Comparison of ENCODE assay signal across 10 cellular contexts in genomic region chrX:70479197-70479969, GRCh38. TPM values are rescaled to one million over a fixed set of nuclear protein-coding genes. Genes with fewer than 3 reads are reported as not detected.
DNase-seq lines count a peak whose midpoint lies in the region; ATAC-seq and TF ChIP-seq lines count a peak whose summit lies in the region.
"Had no signal": no experiment of that assay in that cellular context is flagged by ENCODE, and none has a peak within 500 bp of the region (broad histone marks: within the 10 kb centered on the region; RNA-seq: fewer than 3 reads in every experiment).

No MANE protein-coding gene starts in this region.

- H3K4ac ChIP-seq in IMR-90 (ENCODE audit: low read depth, low read length), result peak overlapping the region; percentile 92

- POLR2A ChIA-PET in IMR-90 (lab: Charles Lee; ENCODE audit: unreplicated experiment) (no interaction called here), GM10248 (lab: Yijun Ruan, JAX) (no interaction called here)

- H3K9me3 ChIP-seq in IMR-90 (ENCODE audit: control insufficient read depth, insufficient read depth, low read length), result no peaks in the 10 kb centered on the region

- in situ Hi-C loops in IMR-90 (cut with MboI; ENCODE audit: low sequenced_read_pairs), result no loop called here

- CTCF ChIA-PET in IMR-90 (lab: Yijun Ruan, JAX), result no interaction called here
- CTCF ChIA-PET in GM10248 (lab: Yijun Ruan, JAX), result interaction anchor here (1.6 kb wide), 1 partner anchor 8 kb away, joined by 4 read pairs; no protein-coding TSS in a partner anchor

- peak; percentile 70 for ATAC-seq in IMR-90 (ENCODE audit: low read depth)
- no peak for ATAC-seq in HG03439 (IDR thresholded peaks at IDR 0.05; ENCODE audit: unreplicated experiment)
- no peak for ATAC-seq in HG02884 (IDR thresholded peaks at IDR 0.05; ENCODE audit: unreplicated experiment)
- ATAC-seq: stimulated activated memory B cell treated with anti-CD40 and anti-IgM and Interleukin-4, amounts not matched to agents 10 μg/mL and 1 μg/mL and 100 μg/mL, for 72 hours had no signal

- TF ChIP-seq CTCF in IMR-90 (conservative IDR thresholded peaks at IDR 0.05; ENCODE audit: low read depth, low read length) (no peak), cardiac fibroblast (IDR thresholded peaks at IDR 0.05; ENCODE audit: low read depth, low read length) (no peak), GM10248 (IDR thresholded peaks at IDR 0.05; ENCODE audit: control extremely low read depth, extremely low read depth, low read depth, missing control alignments) (no peak)

- no peaks in the 10 kb centered on the region; the same call in 1 of the 2 replicates for H3K27me3 ChIP-seq in IMR-90 (ENCODE audit: control insufficient read depth, insufficient read depth, low read length)

- H3K56ac ChIP-seq in IMR-90 (ENCODE audit: extremely low read depth, insufficient read depth, low read length), result no peak overlapping the region

- peak overlapping the region; percentile 90 for H3K14ac ChIP-seq in IMR-90 (replicated peaks; ENCODE audit: low read depth, low read length)

- TF ChIP-seq POLR2A in IMR-90 (IDR thresholded peaks at IDR 0.05; ENCODE audit: low read depth, low read length), result 0 out of 2 replicates have a peak, but pooled peaks have one; percentile 28

- H4K20me1 ChIP-seq in IMR-90 (ENCODE audit: insufficient read depth, low read length), result no peaks in the 10 kb centered on the region

- peak overlapping the region; percentile 78 to 87 for H4K8ac ChIP-seq in IMR-90 (ENCODE audit: low read depth in 2 of 2, low read length in 2 of 2)

- peak overlapping the region; percentile 30 for H3K18ac ChIP-seq in IMR-90 (ENCODE audit: low read depth, low read length)

- H2AK5ac ChIP-seq in IMR-90 (ENCODE audit: low read depth, low read length), result peak overlapping the region; percentile 89

- peak overlapping the region; percentile 87; the same call in 1 of the 2 replicates for H3K23ac ChIP-seq in IMR-90 (ENCODE audit: low read depth, low read length)

- H2BK120ac ChIP-seq in IMR-90 (ENCODE audit: low read depth, low read length), result peak overlapping the region; percentile 79; the same call in 1 of the 2 replicates

- H3K9ac ChIP-seq in IMR-90 (ENCODE audit: low read depth, low read length), result 0 out of 2 replicates have a peak overlapping the region, but pooled peaks have one; percentile 2

- H2BK15ac ChIP-seq in IMR-90 (ENCODE audit: low read depth, low read length), result peak overlapping the region; percentile 97; the same call in 1 of the 3 replicates

- WGBS in IMR-90 (ENCODE audit: extremely low coverage in 2 of 2, insufficient read length in 1 of 2), 2 experiments, result no CpG with 5 or more reads among the region's 5 CpGs

- peak overlapping the region; percentile 71 for H2AFZ ChIP-seq in IMR-90 (replicated peaks; ENCODE audit: low read length, poor library complexity)

- peaks cover 0 to 36% of the 10 kb centered on the region in 2 experiments for H3K79me1 ChIP-seq in IMR-90 (ENCODE audit: low read depth in 1 of 2, low read length in 2 of 2)

- DNase-seq in A172 (ENCODE audit: low spot score) (peak; percentile 72), IMR-90 (peak; percentile 83), cardiac fibroblast (ENCODE audit: low read depth in 2 of 2) (peak; percentile 59 to 79), lung microvascular endothelial cell (ENCODE audit: low read depth in 2 of 2) (peak; percentile 34 to 71), islet precursor cell (no peak), GM10248 (ENCODE audit: extremely low spot score) (no peak)
- DNase-seq: CD4-positive, CD25-positive, alpha-beta regulatory T cell had no signal

- peaks cover 12% of the 10 kb centered on the region for H3K9me1 ChIP-seq in IMR-90 (ENCODE audit: insufficient read depth, low read length)

- H4K91ac ChIP-seq in IMR-90 (ENCODE audit: insufficient read depth, low read depth, low read length), result peak overlapping the region; percentile 86

- peak overlapping the region; percentile 74 for H2AK9ac ChIP-seq in IMR-90 (replicated peaks; ENCODE audit: low read depth, low read length, poor library complexity)

- H3K4me2 ChIP-seq in IMR-90 (ENCODE audit: low read depth, low read length), result peak overlapping the region; percentile 74

- no TSS peak for BruUV-seq in IMR-90 (replicated peaks; lab: Mats Ljungman, UMichigan)

- intact Hi-C loops in IMR-90 (cut with micrococcal nuclease), result no loop called here

- dilution Hi-C loops in IMR-90 (cut with HindIII; ENCODE audit: low sequenced_read_pairs, unreplicated experiment), result no loop called here

- H3K4me1 ChIP-seq in IMR-90 (ENCODE audit: control insufficient read depth, insufficient read depth, low read length), result peaks cover 22% of the 10 kb centered on the region

- TF ChIP-seq RAD21 in IMR-90 (IDR thresholded peaks at IDR 0.05; ENCODE audit: low read length), result no peak

- no peak overlapping the region for H3K4me3 ChIP-seq in IMR-90 (ENCODE audit: insufficient read depth, low read depth, low read length)
- no peak overlapping the region for H3K4me3 ChIP-seq in cardiac fibroblast (replicated peaks in 1 of 2; ENCODE audit: low read depth in 2 of 2, low read length in 2 of 2)

- peaks cover 3% of the 10 kb centered on the region for H3K36me3 ChIP-seq in IMR-90 (ENCODE audit: control insufficient read depth, insufficient read depth, low read length)

- peak overlapping the region; percentile 54 for H3K27ac ChIP-seq in IMR-90 (ENCODE audit: insufficient read depth, low read length)

- H2BK20ac ChIP-seq in IMR-90 (ENCODE audit: low read depth, low read length), result peak overlapping the region; percentile 82; the same call in 1 of the 2 replicates

- peak overlapping the region; percentile 54 for H2BK5ac ChIP-seq in IMR-90 (ENCODE audit: low read depth, low read length, poor library complexity, severe bottlenecking)

- H4K5ac ChIP-seq in IMR-90 (ENCODE audit: low read depth, low read length), result peak overlapping the region; percentile 59; the same call in 1 of the 2 replicates

TF ChIP-seq in IMR-90, 13 proteins besides CTCF, POLR2A, EP300 and RAD21:
- peak; percentile 38; the same call in 1 of the 2 replicates for TF ChIP-seq MAFK (IDR thresholded peaks at IDR 0.05; ENCODE audit: low read depth, low read length)
- no peak for TF ChIP-seq RCOR1 (IDR thresholded peaks at IDR 0.05; ENCODE audit: insufficient replicate concordance, low read length)
TF ChIP-seq in IMR-90: peak in this region for 1.

RNA-seq across cellular contexts. Expression of gene DLG3, which starts 34.7 kb away (rescaled TPM):
- 10.2 and 11.9 TPM in 2 replicates for total RNA-seq in A172 (2014; rRNA removed; shearing (Covaris generic))
- total RNA-seq in IMR-90 (2012; rRNA removed) (18.9 and 27.1 TPM in 2 replicates), lung microvascular endothelial cell (0.79 and 0.87 TPM in 2 replicates)
- polyA plus RNA-seq in IMR-90 (2012; rRNA removed), result 11.0 and 14.2 TPM in 2 replicates
- 3.7 and 8.4 TPM in 2 replicates for polyA plus RNA-seq in IMR-90 (2012; cell fraction: cytosol; rRNA removed)
- polyA plus RNA-seq in IMR-90 (2012; cell fraction: nucleus; rRNA removed; ENCODE audit: low replicate concordance), result 4.7 and 19.7 TPM in 2 replicates

RNA-seq across cellular contexts. Expression of gene GDPD2, which starts 56.3 kb away (rescaled TPM):
- 0.07 and 0.12 TPM in 2 replicates for total RNA-seq in A172 (2014; rRNA removed; shearing (Covaris generic))
- total RNA-seq in IMR-90 (2012; rRNA removed) (not detected in 2 replicates), lung microvascular endothelial cell (not detected in 2 replicates)
- polyA plus RNA-seq in IMR-90 (2012; rRNA removed), result not detected in 2 replicates
- polyA plus RNA-seq in IMR-90 (2012; cell fraction: cytosol; rRNA removed), result not detected in 2 replicates
- polyA plus RNA-seq in IMR-90 (2012; cell fraction: nucleus; rRNA removed; ENCODE audit: low replicate concordance), result 0.08 and 0.09 TPM in 2 replicates
- total RNA-seq: CD4-positive, CD25-positive, alpha-beta regulatory T cell had no signal
- polyA plus RNA-seq: CD4-positive, CD25-positive, alpha-beta regulatory T cell had no signal

Comparison
In these comparisons a context has a peak if more than half of its experiments do, and no peak if none do; other contexts are left out.
1. DNase-seq: peak in A172 (single experiment), IMR-90 (single experiment), cardiac fibroblast (2 of 2) and lung microvascular endothelial cell (2 of 2); none in islet precursor cell (single experiment) and GM10248 (single experiment).